26 cellular contexts compared by ENCODE assay signal in genomic region chr4:141609243-141609642, GRCh38. TPM values are rescaled to one million over a fixed set of nuclear protein-coding genes. Genes with fewer than 3 reads are reported as not detected.
DNase-seq lines count a peak whose midpoint lies in the region; ATAC-seq and TF ChIP-seq lines count a peak whose summit lies in the region.
"Had no signal": no experiment of that assay in that cellular context is flagged by ENCODE, and none has a peak within 500 bp of the region (broad histone marks: within the 10 kb centered on the region; RNA-seq: fewer than 3 reads in every experiment).

No MANE protein-coding gene starts in this region.

- no peak overlapping the region for H3K4me3 Mint-ChIP-seq in natural killer cell
- H3K4me3 Mint-ChIP-seq: activated CD8-positive, alpha-beta T cell treated with anti-CD3 and anti-CD28 coated beads for 36 hours; IgD-negative memory B cell; nephron progenitor cell; stimulated activated naive B cell treated with anti-CD40 and anti-IgM and Interleukin-4, amounts not matched to agents 10 μg/mL and 1 μg/mL and 100 μg/mL, for 72 hours; WTC11 had no signal

- H3K4me1 Mint-ChIP-seq in natural killer cell: peaks cover 7% of the 10 kb centered on the region in 2 donors
- H3K4me1 Mint-ChIP-seq: nephron progenitor cell, WTC11 had no signal

- H3K36me3 Mint-ChIP-seq in natural killer cell: no peaks in the 10 kb centered on the region
- H3K36me3 Mint-ChIP-seq: IgD-negative memory B cell; stimulated activated naive B cell treated with anti-CD40 and anti-IgM and Interleukin-4, amounts not matched to agents 10 μg/mL and 1 μg/mL and 100 μg/mL, for 72 hours had no signal

- TF ChIP-seq CTCF in natural killer cell (IDR thresholded peaks at IDR 0.05): no peak

- no peaks in the 10 kb centered on the region for H3K9me3 Mint-ChIP-seq in natural killer cell
- H3K9me3 Mint-ChIP-seq: activated CD8-positive, alpha-beta T cell treated with anti-CD3 and anti-CD28 coated beads for 36 hours; nephron progenitor cell; stimulated activated naive B cell treated with anti-CD40 and anti-IgM and Interleukin-4, amounts not matched to agents 10 μg/mL and 1 μg/mL and 100 μg/mL, for 72 hours had no signal

- ATAC-seq in left ventricle myocardium superior (peak; percentile 75), natural killer cell (no peak), HG03159 (IDR thresholded peaks at IDR 0.05; ENCODE audit: unreplicated experiment) (no peak)
- ATAC-seq: activated CD8-positive, alpha-beta T cell treated with anti-CD3 and anti-CD28 coated beads for 36 hours; stimulated activated naive B cell treated with anti-CD40 and anti-IgM and Interleukin-4, amounts not matched to agents 10 μg/mL and 1 μg/mL and 100 μg/mL, for 72 hours; WTC11 had no signal

- DNase-seq in LHCN-M2 (ENCODE audit: low read depth) (peak; percentile 50), astrocyte of the hippocampus (ENCODE audit: low read depth, low spot score) (peak; percentile 10), left ventricle myocardium superior (peak; percentile 34), renal cortical epithelial cell (ENCODE audit: low read depth) (peak; percentile 78), natural killer cell (no peak), KG1 (lab: John Stamatoyannopoulos, UW) (no peak)
- DNase-seq in stimulated activated CD4-positive, alpha-beta T cell treated with anti-CD3 and anti-CD28 coated beads, Interleukin-4, amount 100 ng/mL, for 24 hours: no peak
- DNase-seq: activated CD8-positive, alpha-beta T cell treated with anti-CD3 and anti-CD28 coated beads for 36 hours; activated gamma-delta T cell treated with Interleukin-2 at 50 U/mL for 16 hours; activated T-cell treated with anti-CD3 and anti-CD28 coated beads for 4 hours; amniotic stem cell; caudate nucleus; dermis blood vessel endothelial cell; foreskin melanocyte; islet precursor cell; MV-4-11; NCI-H1694; NCI-H748 treated with DMSO at 0.1 percent for 48 hours; nephron progenitor cell; posterior cingulate gyrus; stimulated activated CD4-positive, alpha-beta T cell treated with anti-CD3 and anti-CD28 coated beads, Interleukin-2, amount 100 ng/mL, for 24 hours; stimulated activated naive B cell treated with anti-CD40 and anti-IgM and Interleukin-4, amounts not matched to agents 10 μg/mL and 1 μg/mL and 100 μg/mL, for 72 hours; testis had no signal

- H3K27ac Mint-ChIP-seq in natural killer cell: no peak overlapping the region
- H3K27ac Mint-ChIP-seq: activated CD8-positive, alpha-beta T cell treated with anti-CD3 and anti-CD28 coated beads for 36 hours; IgD-negative memory B cell; nephron progenitor cell; stimulated activated naive B cell treated with anti-CD40 and anti-IgM and Interleukin-4, amounts not matched to agents 10 μg/mL and 1 μg/mL and 100 μg/mL, for 72 hours; WTC11 had no signal

- intact Hi-C loops in left ventricle myocardium superior (cut with micrococcal nuclease) (no loop called here), natural killer cell (cut with micrococcal nuclease) (no loop called here)

- H3K27me3 Mint-ChIP-seq in natural killer cell (ENCODE audit: low read depth in 2 of 2): peaks cover 0 to 7% of the 10 kb centered on the region in 2 donors

RNA-seq across cellular contexts. Expression of gene IL15, which starts 27.1 kb away (rescaled TPM):
- total RNA-seq in LHCN-M2 (2014; rRNA removed): 6.8 and 8.0 TPM in 2 replicates
- polyA plus RNA-seq in LHCN-M2 (2012): 2.8 TPM
- 1.7 TPM for total RNA-seq in left ventricle myocardium superior
- total RNA-seq in renal cortical epithelial cell: 9.0 and 20.1 TPM in 2 replicates
- total RNA-seq in natural killer cell: 1 to 10 TPM; 6.0 to 8.1 (median 7.8) TPM

Comparison
In these comparisons a context has a peak if more than half of its experiments do, and no peak if none do; other contexts are left out.
1. DNase-seq: peak in LHCN-M2 (single experiment), astrocyte of the hippocampus (single experiment), left ventricle myocardium superior (single experiment) and renal cortical epithelial cell (single experiment); none in natural killer cell (single experiment), stimulated activated CD4-positive, alpha-beta T cell treated with anti-CD3 and anti-CD28 coated beads, Interleukin-4, amount 100 ng/mL, for 24 hours (single experiment) and KG1 (single experiment).